In the genomic region with DNA sequence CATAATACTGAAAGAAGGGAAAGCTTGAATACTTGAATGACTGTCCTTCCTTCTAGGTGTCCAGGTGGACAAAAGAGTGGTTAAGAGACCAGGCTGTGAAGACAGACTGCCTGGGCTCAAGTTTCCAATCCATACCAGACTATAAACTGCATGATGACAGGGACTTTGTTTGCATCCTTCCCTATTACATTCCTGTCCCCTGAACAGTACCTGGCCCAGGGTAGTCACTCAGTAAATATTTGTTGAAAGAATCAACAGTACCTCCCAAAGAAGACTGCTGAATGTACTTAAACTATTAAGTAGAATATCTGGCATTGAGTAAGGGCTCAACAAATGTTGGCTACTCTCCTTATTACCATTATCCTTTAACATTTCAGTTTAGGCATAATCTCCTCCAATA, we compare ENCODE assay signal across 28 cellular contexts. TPM values are rescaled to one million over a fixed set of nuclear protein-coding genes. Genes with fewer than 3 reads are reported as not detected.
DNase-seq lines count a peak whose midpoint lies in the region; ATAC-seq, FAIRE-seq and TF ChIP-seq lines count a peak whose summit lies in the region.
"Had no signal": no experiment of that assay in that cellular context is flagged by ENCODE, and none has a peak within 500 bp of the region (broad histone marks: within the 10 kb centered on the region; RNA-seq: fewer than 3 reads in every experiment).

No MANE protein-coding gene starts in this region.

- intact Hi-C loops in left cardiac atrium (cut with DNase I): no loop called here

- no peaks in the 10 kb centered on the region for H3K36me3 ChIP-seq in bronchial epithelial cell (ENCODE audit: control insufficient read depth, insufficient read depth, low read length)
- peaks cover 3 to 4% of the 10 kb centered on the region in 2 donors for H3K36me3 ChIP-seq in small intestine (ENCODE audit: control insufficient read depth in 2 of 2, insufficient read depth in 2 of 2, low read length in 2 of 2)
- H3K36me3 ChIP-seq: SJSA1 had no signal

- peak; percentile 29 for ATAC-seq in foreskin keratinocyte
- no peak for ATAC-seq in left cardiac atrium

- no peak for FAIRE-seq in bronchial epithelial cell (lab: Jason Lieb, UNC)
- no peak for FAIRE-seq in small intestine (lab: Jason Lieb, UNC)

- peak; percentile 62 for DNase-seq in DMS53 (lab: John Stamatoyannopoulos, UW)
- peak; percentile 72 for DNase-seq in bronchial epithelial cell (ENCODE audit: low read depth)
- DNase-seq in foreskin keratinocyte: no peak
- DNase-seq in small intestine: peak; percentile 9
- no peak for DNase-seq in NAMALWA (ENCODE audit: low spot score)
- no peak for DNase-seq in stimulated activated naive CD4-positive, alpha-beta T cell (lab: John Stamatoyannopoulos, UW)
- no peak for DNase-seq in SKM-1 treated with dmso at 0.1 percent for 144 hours (lab: John Stamatoyannopoulos, UW; ENCODE audit: unreplicated experiment)
- DNase-seq in left cardiac atrium: no peak
- DNase-seq: 8988T; Calu3; GM23248; H9; HFFc6; MM.1S; NCI-H1092; NCI-H1436; NCI-H187 treated with DMSO at 0.1 percent for 48 hours; NCI-H2171 treated with DMSO at 0.1 percent for 48 hours; NCI-H524 treated with DMSO at 0.1 percent for 48 hours; NCI-H82; NK-92 treated with Interleukin-12 subunit alpha and Interleukin-12 subunit beta, amount 100 ng/mL, for 24 hours; Right ventricle myocardium superior; RPMI8226 had no signal

- TF ChIP-seq CTCF in bronchial epithelial cell (IDR thresholded peaks at IDR 0.05; ENCODE audit: insufficient read depth, low read length, severe bottlenecking) (no peak), foreskin keratinocyte (conservative IDR thresholded peaks at IDR 0.05) (no peak)

- no peak overlapping the region for H3K4me3 ChIP-seq in bronchial epithelial cell (ENCODE audit: low read depth, low read length)
- H3K4me3 ChIP-seq in small intestine (ENCODE audit: low read depth in 1 of 2, low read length in 2 of 2): no peak overlapping the region
- H3K4me3 ChIP-seq: GM23248, SJSA1 had no signal

- no peaks in the 10 kb centered on the region for H3K9me3 ChIP-seq in small intestine (ENCODE audit: control insufficient read depth, low read depth)
- H3K9me3 ChIP-seq: SJSA1 had no signal

- H3K4me1 ChIP-seq in foreskin keratinocyte (peaks cover 9% of the 10 kb centered on the region), small intestine (ENCODE audit: control insufficient read depth in 2 of 2, insufficient read depth in 1 of 2, low read depth in 1 of 2, low read length in 1 of 2) (no peaks in the 10 kb centered on the region)
- H3K4me1 ChIP-seq: SJSA1 had no signal

- H3K27ac ChIP-seq in foreskin keratinocyte (no peak overlapping the region), small intestine (ENCODE audit: low read depth in 1 of 2, low read length in 1 of 2) (no peak overlapping the region)
- H3K27ac ChIP-seq: GM23248, KMS-11, SJSA1 had no signal

- no peaks in the 10 kb centered on the region for H3K27me3 ChIP-seq in bronchial epithelial cell (ENCODE audit: control insufficient read depth, insufficient read depth, low read length)
- no peaks in the 10 kb centered on the region for H3K27me3 ChIP-seq in foreskin keratinocyte
- no peaks in the 10 kb centered on the region for H3K27me3 ChIP-seq in small intestine (ENCODE audit: control insufficient read depth in 2 of 2, insufficient read depth in 2 of 2, low read length in 2 of 2)
- H3K27me3 ChIP-seq: SJSA1 had no signal

RNA-seq across cellular contexts. Expression of gene MIPEP, which starts 29.7 kb away (rescaled TPM):
- 19.2 and 24.2 TPM in 2 replicates for total RNA-seq in bronchial epithelial cell
- 23.7 and 29.2 TPM in 2 replicates for total RNA-seq in foreskin keratinocyte
- 24.1 and 27.2 TPM in 2 replicates for polyA plus RNA-seq in foreskin keratinocyte
- polyA plus RNA-seq in small intestine: 10 to 100 TPM; 10.3 to 19.7 (median 18.0) TPM
- total RNA-seq in left cardiac atrium: 10 to 100 TPM; 46.0 to 64.6 TPM

RNA-seq across cellular contexts. Expression of gene C1QTNF9B, which starts 37.8 kb away (rescaled TPM):
- not detected in 2 replicates for total RNA-seq in bronchial epithelial cell
- not detected in 2 replicates for total RNA-seq in foreskin keratinocyte
- polyA plus RNA-seq in foreskin keratinocyte: not detected in 2 replicates
- polyA plus RNA-seq in small intestine: under 1 TPM in 1 of 3 donors, not detected in 2; 0.19 TPM
- total RNA-seq in left cardiac atrium: 1 to 10 TPM in 1 of 2 donors, not detected in 1; 1.3 TPM
- total RNA-seq: Calu3, G401, GM23248, H9 had no signal
- polyA plus RNA-seq: BJ, GM23248, IgD-negative memory B cell had no signal

Comparison
In these comparisons a context has a peak if more than half of its experiments do, and no peak if none do; other contexts are left out.
1. DNase-seq: peak in DMS53 (single experiment), bronchial epithelial cell (single experiment) and small intestine (single experiment); none in foreskin keratinocyte (0 of 2), NAMALWA (single experiment), stimulated activated naive CD4-positive, alpha-beta T cell (0 of 6), SKM-1 treated with dmso at 0.1 percent for 144 hours (single experiment) and left cardiac atrium (single experiment).